In the genomic region with DNA sequence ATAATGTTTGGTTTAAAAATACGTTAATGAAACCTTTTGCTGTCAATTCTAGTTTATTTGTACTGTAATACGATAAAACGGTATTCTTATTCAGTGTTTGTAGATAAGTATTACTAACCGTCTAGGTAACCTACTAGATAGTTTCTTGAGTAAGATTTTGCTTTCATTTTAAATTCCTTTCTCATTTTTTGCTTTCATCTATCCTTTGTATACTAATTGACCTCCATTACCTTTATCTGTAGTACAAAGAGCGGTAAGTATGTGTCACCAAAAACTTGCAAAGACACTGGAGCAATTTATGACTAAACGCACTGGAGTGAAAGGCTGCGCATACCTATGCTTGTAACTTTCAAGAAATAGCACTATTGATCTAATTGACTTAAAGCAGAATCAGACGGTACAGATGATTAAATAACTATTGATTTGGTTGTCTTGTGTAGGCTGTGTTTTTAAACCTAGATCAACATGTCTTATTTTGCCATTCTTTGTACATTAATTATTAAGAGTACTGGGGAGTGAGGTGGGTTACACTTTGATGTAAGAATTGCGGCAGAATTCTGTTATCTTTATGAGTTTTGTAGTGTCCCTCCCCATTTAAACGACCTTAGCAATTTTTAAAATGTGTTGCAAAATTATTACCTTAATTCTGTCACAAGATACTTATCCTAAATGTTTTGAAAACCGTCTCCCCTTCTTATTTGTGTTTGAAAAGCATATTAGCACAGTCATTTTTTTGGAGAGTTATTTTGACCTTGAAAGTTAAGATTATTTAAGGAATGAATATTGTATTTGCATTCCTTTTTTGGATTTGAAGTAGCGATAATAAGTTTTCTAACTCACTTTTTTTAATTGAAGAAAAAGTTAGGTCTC, we compare ENCODE assay signal across 8 cellular contexts. TPM values are rescaled to one million over a fixed set of nuclear protein-coding genes. Genes with fewer than 3 reads are reported as not detected.
A peak's percentile ranks its signal among the peaks of the same experiment; 100 is the strongest.
DNase-seq lines count a peak whose midpoint lies in the region; FAIRE-seq and TF ChIP-seq lines count a peak whose summit lies in the region.

No MANE protein-coding gene starts in this region.

- no peak overlapping the region for H2BK5ac ChIP-seq in H9 (ENCODE audit: insufficient read length, low read length)

- no peak for FAIRE-seq in endothelial cell of umbilical vein (lab: Jason Lieb, UNC)

- H3K4me2 ChIP-seq in H9 (ENCODE audit: insufficient read depth, insufficient read length, low read length) (peak overlapping the region; percentile 76), endothelial cell of umbilical vein (ENCODE audit: insufficient read depth, low read length) (peak overlapping the region; percentile 92), parathyroid adenoma (ENCODE audit: low read length) (peak overlapping the region; percentile 88)

- no peak overlapping the region for H3K18ac ChIP-seq in H9 (ENCODE audit: insufficient read length, low read depth, low read length)

- H2BK120ac ChIP-seq in H9 (ENCODE audit: low read depth, low read length, poor library complexity, severe bottlenecking): no peak overlapping the region

- peaks cover 14% of the 10 kb centered on the region; the same call in 1 of the 2 replicates for H3K79me2 ChIP-seq in H9 (ENCODE audit: insufficient read depth, low read length)
- H3K79me2 ChIP-seq in endothelial cell of umbilical vein (ENCODE audit: control insufficient read depth, insufficient read depth, low read length): peaks cover 55% of the 10 kb centered on the region
- peaks cover 40% of the 10 kb centered on the region for H3K79me2 ChIP-seq in parathyroid adenoma

- H2AFZ ChIP-seq in H9 (ENCODE audit: low read length): no peak overlapping the region
- no peak overlapping the region for H2AFZ ChIP-seq in endothelial cell of umbilical vein (ENCODE audit: low read depth, low read length)
- H2AFZ ChIP-seq in parathyroid adenoma: no peak overlapping the region

- no peak overlapping the region for H3T11ph ChIP-seq in H9 (ENCODE audit: low read length)

- intact Hi-C loops in endothelial cell of umbilical vein (cut with micrococcal nuclease): loop anchor here (5.0 kb wide), 3 partner anchors 433 to 1852 kb away; no protein-coding TSS in a partner anchor
- intact Hi-C loops in posterior cingulate gyrus (cut with DNase I): loop anchor here (5.0 to 10.0 kb wide), 4 partner anchors 144 to 514 kb away; a partner anchor contains a TSS

- H3K56ac ChIP-seq in H9 (ENCODE audit: insufficient read length, low read depth, low read length): no peak overlapping the region

- POLR2A ChIA-PET in endothelial cell of umbilical vein (lab: Charles Lee): no interaction called here

- H3K79me1 ChIP-seq in H9 (ENCODE audit: insufficient read depth, low read depth, low read length, poor library complexity, severe bottlenecking): no peaks in the 10 kb centered on the region

- no peak for TF ChIP-seq POLR2A in endothelial cell of umbilical vein (IDR thresholded peaks at IDR 0.05; ENCODE audit: low read depth, low read length)

- H2BK12ac ChIP-seq in H9 (ENCODE audit: insufficient read length, low read depth, low read length): no peak overlapping the region

- TF ChIP-seq CTCF in H9 (conservative IDR thresholded peaks at IDR 0.05) (no peak), endothelial cell of umbilical vein (IDR thresholded peaks at IDR 0.05; ENCODE audit: extremely low read depth in 1 of 2, insufficient read depth in 1 of 2, low read depth in 1 of 2, low read length in 2 of 2) (no peak), parathyroid adenoma (IDR thresholded peaks at IDR 0.05) (no peak)

- peaks cover 38 to 43% of the 10 kb centered on the region in 2 experiments for H3K4me1 Mint-ChIP-seq in H9

- no peak overlapping the region for H4K91ac ChIP-seq in H9 (ENCODE audit: insufficient read length, low read depth, low read length)

- H3K9me3 ChIP-seq in H9 (ENCODE audit: control insufficient read depth, low read depth, low read length) (no peaks in the 10 kb centered on the region), SJSA1 (replicated peaks) (no peaks in the 10 kb centered on the region), endothelial cell of umbilical vein (replicated peaks; ENCODE audit: control insufficient read depth, insufficient read depth, low read length) (no peaks in the 10 kb centered on the region), parathyroid adenoma (ENCODE audit: control insufficient read depth, low read length) (no peaks in the 10 kb centered on the region)

- H3K27ac Mint-ChIP-seq in H9: no peak overlapping the region; a peak in 1 of 7 replicates

- no peaks in the 10 kb centered on the region; a peak in 1 of 5 replicates for H3K9me3 Mint-ChIP-seq in H9

- no peak overlapping the region for H2AK5ac ChIP-seq in H9 (ENCODE audit: insufficient read length, low read length)

- H3K36me3 ChIP-seq in SJSA1 (peaks cover 6% of the 10 kb centered on the region), endothelial cell of umbilical vein (ENCODE audit: control insufficient read depth in 2 of 2, extremely low read depth in 1 of 2, insufficient read depth in 2 of 2, low read length in 2 of 2) (no peaks in the 10 kb centered on the region), parathyroid adenoma (ENCODE audit: control insufficient read depth, insufficient read depth, low read length) (no peaks in the 10 kb centered on the region)

- H3K27me3 Mint-ChIP-seq in H9 (ENCODE audit: low read depth): no peaks in the 10 kb centered on the region

- H3K4ac ChIP-seq in H9 (ENCODE audit: low read depth, low read length): no peak overlapping the region

- H3K9ac ChIP-seq in H9 (ENCODE audit: extremely low read depth, insufficient read length, low read length) (peak overlapping the region; percentile 75), endothelial cell of umbilical vein (replicated peaks; ENCODE audit: extremely low read depth, insufficient read depth, low read length) (peak overlapping the region; percentile 81), parathyroid adenoma (no peak overlapping the region)

- H3K27me3 ChIP-seq in H9 (ENCODE audit: insufficient read depth, low read length) (no peaks in the 10 kb centered on the region), SJSA1 (replicated peaks) (no peaks in the 10 kb centered on the region), endothelial cell of umbilical vein (ENCODE audit: control insufficient read depth in 2 of 2, insufficient read depth in 2 of 2, low read length in 2 of 2) (peaks cover 2 to 4% of the 10 kb centered on the region in 2 experiments), parathyroid adenoma (ENCODE audit: control insufficient read depth, insufficient read depth, low read length) (no peaks in the 10 kb centered on the region)

- H4K5ac ChIP-seq in H9 (ENCODE audit: insufficient read length, low read depth, low read length): no peak overlapping the region

- H2BK20ac ChIP-seq in H9 (ENCODE audit: low read depth, low read length, poor library complexity, severe bottlenecking): no peak overlapping the region

- CTCF ChIA-PET in endothelial cell of umbilical vein (lab: Charles Lee): interaction anchor here (0.9 to 4.2 kb wide), 2 partner anchors 171 to 175 kb away, joined by 3 to 40 read pairs; no protein-coding TSS in a partner anchor

- H3K27ac ChIP-seq in H9 (ENCODE audit: insufficient read length, low read depth, low read length) (no peak overlapping the region), SJSA1 (peak overlapping the region; percentile 86; the same call in 1 of the 2 replicates), endothelial cell of umbilical vein (ENCODE audit: insufficient read depth, low read depth, low read length) (no peak overlapping the region), parathyroid adenoma (peak overlapping the region; percentile 93)

- no peaks in the 10 kb centered on the region for H3K9me1 ChIP-seq in endothelial cell of umbilical vein (replicated peaks; ENCODE audit: control insufficient read depth, extremely low read depth, insufficient read depth, low read length)

- no CpG with 5 or more reads among the region's 12 CpGs for WGBS in H9 (ENCODE audit: extremely low coverage, insufficient read length, low lambda C conversion rate)

- H3K36me3 Mint-ChIP-seq in H9 (ENCODE audit: insufficient read depth in 1 of 3, low read depth in 3 of 3): no peaks in the 10 kb centered on the region; a peak in 1 of 7 replicates

- H3K4me3 ChIP-seq in SJSA1 (peak overlapping the region; percentile 93), endothelial cell of umbilical vein (replicated peaks in 1 of 3; ENCODE audit: insufficient read depth in 1 of 3, low read depth in 1 of 3, low read length in 3 of 3) (peak overlapping the region; percentile 70 to 91 (median 77)), parathyroid adenoma (ENCODE audit: low read depth, low read length) (peak overlapping the region; percentile 98)

- H4K8ac ChIP-seq in H9 (replicated peaks; ENCODE audit: insufficient read length, low read depth, low read length): no peak overlapping the region

- H4K20me1 ChIP-seq in H9 (ENCODE audit: control insufficient read depth, insufficient read depth, insufficient read length) (no peaks in the 10 kb centered on the region), endothelial cell of umbilical vein (replicated peaks; ENCODE audit: control insufficient read depth, extremely low read depth, insufficient read depth, low read length) (no peaks in the 10 kb centered on the region)

- BruUV-seq in endothelial cell of umbilical vein (replicated peaks; lab: Mats Ljungman, UMichigan): no TSS peak

- dilution Hi-C loops in endothelial cell of umbilical vein (cut with MboI; ENCODE audit: extremely low pct_ligation_motif_present, low sequenced_read_pairs): no loop called here

- peak overlapping the region; percentile 96 to 98 for H3K4me3 Mint-ChIP-seq in H9

- DNase-seq in H9: no peak
- peak in 1 of 2 experiments; percentile 32 for DNase-seq in SJSA1 (ENCODE audit: low read depth in 1 of 2, low spot score in 2 of 2)
- DNase-seq in endothelial cell of umbilical vein (ENCODE audit: low read depth, low spot score): peak; percentile 33
- DNase-seq in CD1c-positive myeloid dendritic cell (ENCODE audit: extremely low spot score): no peak
- no peak for DNase-seq in posterior cingulate gyrus
- no peak for DNase-seq in COLO668 (lab: John Stamatoyannopoulos, UW; ENCODE audit: unreplicated experiment)
- no peak for DNase-seq in anterior cingulate cortex (lab: John Stamatoyannopoulos, UW)

- H3K23ac ChIP-seq in H9 (ENCODE audit: insufficient read length, low read depth, low read length): no peak overlapping the region

- no peak overlapping the region for H2BK15ac ChIP-seq in H9 (ENCODE audit: low read depth, low read length)

- H3K23me2 ChIP-seq in H9 (ENCODE audit: insufficient read length, low read depth, low read length, poor library complexity, severe bottlenecking): peaks cover 11% of the 10 kb centered on the region

- H3K14ac ChIP-seq in H9 (ENCODE audit: insufficient read depth, low read length): no peak overlapping the region

- no peaks in the 10 kb centered on the region; the same call in 1 of the 2 replicates for H3K4me1 ChIP-seq in H9 (ENCODE audit: insufficient read depth, low read length)
- peaks cover 6% of the 10 kb centered on the region for H3K4me1 ChIP-seq in SJSA1 (replicated peaks)
- peaks cover 17% of the 10 kb centered on the region for H3K4me1 ChIP-seq in endothelial cell of umbilical vein (ENCODE audit: control insufficient read depth, extremely low read depth, insufficient read depth, low read length)
- no peaks in the 10 kb centered on the region for H3K4me1 ChIP-seq in parathyroid adenoma

RNA-seq across cellular contexts. Expression of a gene that starts 1.9 kb away (rescaled TPM):
- total RNA-seq in H9 (2021) (71.4 and 73.8 TPM in 2 replicates), endothelial cell of umbilical vein (35.9 and 36.2 TPM in 2 replicates)
- total RNA-seq in SJSA1 (2014; rRNA removed; shearing (Covaris generic)): 46.4 and 64.8 TPM in 2 replicates
- 3.3 and 4.3 TPM in 2 replicates for polyA plus RNA-seq in endothelial cell of umbilical vein
- 6.7 and 7.7 TPM in 2 replicates for polyA plus RNA-seq in endothelial cell of umbilical vein (2011; cell fraction: cytosol; rRNA removed)
- polyA plus RNA-seq in endothelial cell of umbilical vein (2011; cell fraction: nucleus; rRNA removed): 10.7 and 12.2 TPM in 2 replicates
- 14.1 and 22.3 TPM in 2 replicates for polyA plus RNA-seq in endothelial cell of umbilical vein (2012)
- polyA minus RNA-seq in endothelial cell of umbilical vein: 16.3 and 17.6 TPM in 2 replicates
- 70.6 TPM for polyA minus RNA-seq in endothelial cell of umbilical vein (2011; cell fraction: cytosol; rRNA and poly(A)+ RNA removed)
- polyA minus RNA-seq in endothelial cell of umbilical vein (2011; cell fraction: nucleus; rRNA and poly(A)+ RNA removed): 20.7 and 32.3 TPM in 2 replicates

Comparison
In these comparisons a context has a peak if more than half of its experiments do, and no peak if none do; other contexts are left out.
1. H3K27ac ChIP-seq: peak in SJSA1 (single experiment) and parathyroid adenoma (single experiment); none in H9 (single experiment) and endothelial cell of umbilical vein (single experiment).
2. Peak in every context shown above with its lines, with median percentiles within 50 percentile points of each other: H3K4me2 ChIP-seq and H3K4me3 ChIP-seq.